Comparison of ENCODE assay signal across 11 cellular contexts in the genomic region with DNA sequence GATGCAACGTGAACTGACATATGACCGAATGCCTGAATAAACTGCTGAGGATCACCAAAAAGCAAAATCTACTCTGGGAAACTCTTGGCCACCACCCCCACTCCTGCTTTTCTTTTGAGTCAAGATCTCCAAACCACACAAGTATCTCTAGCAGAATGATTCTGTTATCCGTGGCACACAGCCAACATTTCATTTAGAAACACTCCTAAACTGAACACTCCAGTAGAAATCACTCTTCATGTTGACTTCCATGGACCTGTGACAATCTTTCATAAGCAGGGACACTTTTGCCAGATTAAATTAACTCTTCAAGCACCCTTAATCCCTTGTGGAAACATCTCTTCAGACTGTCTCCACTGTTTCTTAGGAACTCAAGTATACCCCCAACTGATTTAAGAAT. TPM values are rescaled to one million over a fixed set of nuclear protein-coding genes. Genes with fewer than 3 reads are reported as not detected.
DNase-seq lines count a peak whose midpoint lies in the region; ATAC-seq, FAIRE-seq and TF ChIP-seq lines count a peak whose summit lies in the region.
"Had no signal": no experiment of that assay in that cellular context is flagged by ENCODE, and none has a peak within 500 bp of the region (broad histone marks: within the 10 kb centered on the region; RNA-seq: fewer than 3 reads in every experiment).

No MANE protein-coding gene starts in this region.

- 12% methylated on average over 3 of the region's 3 CpGs for WGBS in GM12878 (ENCODE audit: insufficient coverage, insufficient replicate concordance, low lambda C conversion rate, missing lambda C conversion rate)

- POLR2A ChIA-PET in HEK293 (lab: Yijun Ruan, JAX) (no interaction called here), GM12878 (lab: Charles Lee) (no interaction called here), WTC11 (lab: Charles Lee) (no interaction called here)

- H3K4me1 Mint-ChIP-seq in WTC11 = peaks cover 13% of the 10 kb centered on the region

- no peak for FAIRE-seq in GM12878 (lab: Jason Lieb, UNC)
- FAIRE-seq: colon, G401.6, kidney had no signal

- no peak for TF ChIP-seq EP300 in GM12878 (IDR thresholded peaks at IDR 0.05; ENCODE audit: borderline replicate concordance in 1 of 2, control insufficient read depth in 1 of 2, low read depth in 2 of 2, low read length in 2 of 2)

- H4K20me1 ChIP-seq in GM12878 (ENCODE audit: control insufficient read depth, insufficient read depth) = no peaks in the 10 kb centered on the region

- H3K4me1 ChIP-seq in HEK293 (ENCODE audit: control insufficient read depth, insufficient read depth, low read length) (peaks cover 3% of the 10 kb centered on the region; the same call in 1 of the 2 replicates), GM12878 (ENCODE audit: control insufficient read depth, insufficient read depth, low read length) (peaks cover 3% of the 10 kb centered on the region; the same call in 1 of the 2 replicates), lower lobe of right lung (no peaks in the 10 kb centered on the region)

- CTCF ChIA-PET in HEK293 (lab: Yijun Ruan, JAX) = no interaction called here
- CTCF ChIA-PET in GM12878 (lab: Yijun Ruan, JAX) = no interaction called here
- CTCF ChIA-PET in WTC11 (lab: Charles Lee) = no interaction called here

- H3K36me3 ChIP-seq in HEK293 (ENCODE audit: control insufficient read depth in 2 of 2, insufficient read depth in 1 of 2, low read length in 2 of 2) (peaks cover 0 to 44% of the 10 kb centered on the region in 2 experiments; a peak in 1 of 3 replicates), GM12878 (ENCODE audit: control insufficient read depth in 2 of 2, insufficient read depth in 2 of 2, low read length in 1 of 2) (no peaks in the 10 kb centered on the region), lower lobe of right lung (no peaks in the 10 kb centered on the region)

- no peak for TF ChIP-seq RAD21 in GM12878 (IDR thresholded peaks at IDR 0.05; ENCODE audit: insufficient read depth, low read depth, low read length)

- SMC1A ChIA-PET in GM12878 (lab: Charles Lee; ENCODE audit: uncharacterized antibody, unreplicated experiment) = no interaction called here

- no peak overlapping the region for H3K27ac Mint-ChIP-seq in WTC11

- no peak overlapping the region; the same call in 1 of the 2 replicates for H3K4me2 ChIP-seq in GM12878 (ENCODE audit: control insufficient read depth, insufficient read depth)

- H3K27ac ChIP-seq in HEK293 (ENCODE audit: extremely low read depth, low read depth, low read length) (no peak overlapping the region), GM12878 (ENCODE audit: control insufficient read depth, insufficient read depth) (no peak overlapping the region), lower lobe of right lung (no peak overlapping the region)

- no peaks in the 10 kb centered on the region for H3K79me2 ChIP-seq in GM12878 (ENCODE audit: control insufficient read depth, insufficient read depth, low read length)

- no peak overlapping the region for H3K4me3 Mint-ChIP-seq in WTC11

- H3K4me3 ChIP-seq in AG09309 (ENCODE audit: control insufficient read depth, low read depth, low read length) (no peak overlapping the region), HEK293 (ENCODE audit: low read depth, low read length) (no peak overlapping the region), GM12878 (no peak overlapping the region), lower lobe of right lung (no peak overlapping the region)

- RAD21 ChIA-PET in GM12878 (lab: Charles Lee; ENCODE audit: unreplicated experiment) = no interaction called here

- H3K9me3 ChIP-seq in HEK293 (ENCODE audit: control insufficient read depth, insufficient read depth, low read depth, low read length) (no peaks in the 10 kb centered on the region), GM12878 (replicated peaks; ENCODE audit: control insufficient read depth, insufficient read depth, low read length) (no peaks in the 10 kb centered on the region; the same call in 2 of the 3 replicates), lower lobe of right lung (no peaks in the 10 kb centered on the region)

- H3K27me3 ChIP-seq in GM12878 (replicated peaks in 1 of 2; ENCODE audit: control insufficient read depth in 2 of 2, insufficient read depth in 2 of 2, low read length in 1 of 2) (peaks cover 0 to 2% of the 10 kb centered on the region in 2 experiments; a peak in 1 of 4 replicates), lower lobe of right lung (ENCODE audit: low read depth) (no peaks in the 10 kb centered on the region)

- TF ChIP-seq POLR2A in GM12878 (IDR thresholded peaks at IDR 0.05; ENCODE audit: low read depth, low read length) = no peak

- TF ChIP-seq CTCF in AG09309 (IDR thresholded peaks at IDR 0.05; ENCODE audit: control insufficient read depth, insufficient read depth, low read depth, low read length, missing control alignments) = no peak
- no peak for TF ChIP-seq CTCF in HEK293 (tag by site-specific recombination; IDR thresholded peaks at IDR 0.05)
- no peak for TF ChIP-seq CTCF in GM12878 (IDR thresholded peaks at IDR 0.05 in 2 of 3, conservative IDR thresholded peaks at IDR 0.05 in 1 of 3; ENCODE audit: control insufficient read depth in 2 of 3, extremely low read depth in 1 of 3, insufficient read depth in 1 of 3, low read depth in 3 of 3, low read length in 3 of 3)
- TF ChIP-seq CTCF in lower lobe of right lung (IDR thresholded peaks at IDR 0.05) = no peak
- no peak for TF ChIP-seq CTCF in WTC11 (IDR thresholded peaks at IDR 0.05)

- no peaks in the 10 kb centered on the region for H3K27me3 Mint-ChIP-seq in WTC11 (ENCODE audit: low read depth)

- peaks cover 30% of the 10 kb centered on the region for H3K36me3 Mint-ChIP-seq in WTC11

- ATAC-seq in GM12878 = peak; percentile 61
- ATAC-seq in lower lobe of right lung = peak; percentile 70 to 92
- no peak for ATAC-seq in WTC11
- no peak for ATAC-seq in HG02623 (IDR thresholded peaks at IDR 0.05; ENCODE audit: unreplicated experiment)

- intact Hi-C loops in GM12878 (cut with micrococcal nuclease; ENCODE audit: unreplicated experiment) = no loop called here
- intact Hi-C loops in lower lobe of right lung (cut with DNase I) = no loop called here

- in situ Hi-C loops in GM12878 (cut with MboI) = no loop called here

- no peaks in the 10 kb centered on the region for H3K9me3 Mint-ChIP-seq in WTC11

- no peak overlapping the region for H3K9ac ChIP-seq in GM12878 (ENCODE audit: control insufficient read depth, insufficient read depth, low read length)

- no peak overlapping the region for H2AFZ ChIP-seq in GM12878 (ENCODE audit: control insufficient read depth, low read depth, low read length)

- BruUV-seq in GM12878 (replicated peaks; lab: Mats Ljungman, UMichigan) = no TSS peak

- DNase-seq in AG09309 (ENCODE audit: low read depth) = peak; percentile 32
- no peak for DNase-seq in GM12878 (ENCODE audit: low read depth, low spot score)
- DNase-seq in lower lobe of right lung = no peak
- DNase-seq in WTC11 (ENCODE audit: low spot score) = no peak
- no peak for DNase-seq in HT-29 (ENCODE audit: low spot score)
- DNase-seq in activated CD8-positive, alpha-beta memory T cell treated with anti-CD3 and anti-CD28 coated beads, Interleukin-2, amount 50 U/mL, for 4 hours = no peak
- DNase-seq: kidney had no signal

TF ChIP-seq in HEK293, 187 proteins besides CTCF, POLR2A, EP300 and RAD21 (continues in another document):
- no peak for TF ChIP-seq ZNF350 (tag by site-specific recombination; IDR thresholded peaks at IDR 0.05)

TF ChIP-seq in GM12878, 131 proteins besides CTCF, POLR2A, EP300 and RAD21 (continues in another document):
- TF ChIP-seq KLF5 (IDR thresholded peaks at IDR 0.05; ENCODE audit: partially characterized antibody) = no peak
- no peak for TF ChIP-seq EED (IDR thresholded peaks at IDR 0.05; ENCODE audit: low read depth)
- TF ChIP-seq TCF12 (IDR thresholded peaks at IDR 0.05; ENCODE audit: low read depth, low read length) = no peak

TF ChIP-seq in WTC11, 78 proteins besides CTCF, POLR2A, EP300 and RAD21 (continues in another document):
- TF ChIP-seq ESRRA (CRISPR knock-in tag; IDR thresholded peaks at IDR 0.05; ENCODE audit: borderline replicate concordance) (no peak), ETV6 (CRISPR knock-in tag; IDR thresholded peaks at IDR 0.05) (no peak), FOXJ3 (CRISPR knock-in tag; IDR thresholded peaks at IDR 0.05; ENCODE audit: borderline replicate concordance) (no peak), ELF4 (CRISPR knock-in tag; IDR thresholded peaks at IDR 0.05; ENCODE audit: low read depth) (no peak), ZNF263 (CRISPR knock-in tag; IDR thresholded peaks at IDR 0.05; ENCODE audit: low read depth) (no peak), TEAD1 (CRISPR knock-in tag; IDR thresholded peaks at IDR 0.05) (no peak), SP1 (CRISPR knock-in tag; conservative IDR thresholded peaks at IDR 0.05) (no peak)
- TF ChIP-seq, protein P1, sequence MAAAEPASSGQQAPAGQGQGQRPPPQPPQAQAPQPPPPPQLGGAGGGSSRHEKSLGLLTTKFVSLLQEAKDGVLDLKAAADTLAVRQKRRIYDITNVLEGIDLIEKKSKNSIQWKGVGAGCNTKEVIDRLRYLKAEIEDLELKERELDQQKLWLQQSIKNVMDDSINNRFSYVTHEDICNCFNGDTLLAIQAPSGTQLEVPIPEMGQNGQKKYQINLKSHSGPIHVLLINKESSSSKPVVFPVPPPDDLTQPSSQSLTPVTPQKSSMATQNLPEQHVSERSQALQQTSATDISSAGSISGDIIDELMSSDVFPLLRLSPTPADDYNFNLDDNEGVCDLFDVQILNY (CRISPR knock-in tag; IDR thresholded peaks at IDR 0.05) = no peak

RNA-seq across cellular contexts. Expression of a gene that starts 44.4 kb away (rescaled TPM):
- total RNA-seq in GM12878 (2013; cell fraction: nucleolus; rRNA removed) = not detected in 2 replicates
- not detected in 2 replicates for total RNA-seq in GM12878 (2014; rRNA removed)
- total RNA-seq in GM12878 (2014; rRNA removed; fragmentation: Illumina TruSeq; extraction: Trizol) = not detected in 2 replicates
- not detected in 2 replicates for total RNA-seq in GM12878 (2021)
- not detected for polyA plus RNA-seq in GM12878 (2011; ENCODE audit: low read depth)
- not detected in 2 replicates for polyA plus RNA-seq in GM12878 (2011; rRNA removed)
- polyA plus RNA-seq in GM12878 (2011; cell fraction: cytosol; rRNA removed) = not detected in 2 replicates
- not detected in 2 replicates for polyA plus RNA-seq in GM12878 (2011; cell fraction: nucleus; rRNA removed)
- not detected in 2 replicates for polyA plus RNA-seq in GM12878 (2012)
- polyA plus RNA-seq in GM12878 (2014; fragmentation: Illumina TruSeq; extraction: Trizol) = not detected in 2 replicates
- polyA plus RNA-seq in GM12878 (2014; fragmentation: Nextera tagmentation; extraction: Ambion mirVana) = under 1 TPM in 1 of 2 experiments, not detected in 1; 0.02 TPM
- not detected in 2 replicates for polyA plus RNA-seq in GM12878 (2014; rRNA removed)
- not detected for polyA plus RNA-seq in GM12878 (2016; fragmentation: Nextera tagmentation; extraction: Ambion mirVana)
- not detected in 2 replicates for polyA minus RNA-seq in GM12878 (2011; rRNA and poly(A)+ RNA removed)
- polyA minus RNA-seq in GM12878 (2011; cell fraction: cytosol; rRNA and poly(A)+ RNA removed) = not detected in 2 replicates
- polyA minus RNA-seq in GM12878 (2011; cell fraction: nucleus; rRNA and poly(A)+ RNA removed) = not detected in 2 replicates
- total RNA-seq in lower lobe of right lung = not detected
- not detected in 3 replicates for total RNA-seq in WTC11 (2021)
- 0.03 and 0.08 TPM in 2 replicates for total RNA-seq in HT-29 (2014; rRNA removed; shearing (Covaris generic))
- total RNA-seq: kidney had no signal

Comparison
In these comparisons a context has a peak if more than half of its experiments do, and no peak if none do; other contexts are left out.
1. ATAC-seq: peak in GM12878 (single experiment) and lower lobe of right lung (2 of 2); none in WTC11 (single experiment) and HG02623 (single experiment).